ENCODE assay signal across 1 cellular context in genomic region chr16:88815901-88816589, GRCh38.
TF ChIP-seq lines count a peak whose summit lies in the region.

No MANE protein-coding gene starts in this region.

TF ChIP-seq in H1, 55 proteins besides CTCF, POLR2A, EP300 and RAD21:
- TF ChIP-seq GABPA (IDR thresholded peaks at IDR 0.05; ENCODE audit: borderline replicate concordance, insufficient read depth, low read length) (peak; percentile 78; the same call in 1 of the 2 replicates), MAX (IDR thresholded peaks at IDR 0.05) (peak; percentile 47), MAFK (IDR thresholded peaks at IDR 0.05; ENCODE audit: low read depth, low read length) (peak; percentile 31; the same call in 1 of the 2 replicates), SP2 (IDR thresholded peaks at IDR 0.05; ENCODE audit: low read length) (no peak), BACH1 (IDR thresholded peaks at IDR 0.05; ENCODE audit: low read length) (0 out of 2 replicates have a peak, but pooled peaks have one; percentile 43), FOSL1 (IDR thresholded peaks at IDR 0.05; ENCODE audit: insufficient read depth, low read depth, low read length) (no peak), TCF12 (IDR thresholded peaks at IDR 0.05; ENCODE audit: low read depth, low read length) (peak; percentile 78; the same call in 1 of the 2 replicates)
